25 cellular contexts compared by ENCODE assay signal in genomic region chr1:15820478-15820877, GRCh38. TPM values are rescaled to one million over a fixed set of nuclear protein-coding genes. Genes with fewer than 3 reads are reported as not detected.
DNase-seq lines count a peak whose midpoint lies in the region; ATAC-seq, FAIRE-seq and TF ChIP-seq lines count a peak whose summit lies in the region.
"Had no signal": no experiment of that assay in that cellular context is flagged by ENCODE, and none has a peak within 500 bp of the region (broad histone marks: within the 10 kb centered on the region; RNA-seq: fewer than 3 reads in every experiment).

No MANE protein-coding gene starts in this region.

- DNase-seq in AG10803 (ENCODE audit: low read depth), result peak; percentile 74
- DNase-seq in M059J (ENCODE audit: low read depth), result peak; percentile 71
- peak; percentile 65 for DNase-seq in amniotic epithelial cell (ENCODE audit: low read depth)
- DNase-seq in fibroblast of pulmonary artery (ENCODE audit: low read depth), result peak; percentile 35
- no peak for DNase-seq in pancreas
- DNase-seq in hepatocyte (ENCODE audit: low spot score), result no peak
- DNase-seq: activated CD4-positive, alpha-beta T cell treated with anti-CD3 and anti-CD28 coated beads, Interleukin-2, amount 50 U/mL, for 1 hour; DND-41; GOT3; heart right ventricle; immature natural killer cell; KBM-7; left ventricle myocardium superior; MV-4-11; NCI-H187; NCI-H774; nephron progenitor cell; OCI-M1; SJCRH30; substantia nigra had no signal

- H3K27ac ChIP-seq in pancreas (no peak overlapping the region), hepatocyte (no peak overlapping the region)
- H3K27ac ChIP-seq: breast epithelium, coronary artery, heart right ventricle, SJCRH30 had no signal

- ATAC-seq in GM18517 (IDR thresholded peaks at IDR 0.05; ENCODE audit: unreplicated experiment) (no peak), pancreas (no peak), GM21737 (IDR thresholded peaks at IDR 0.05; ENCODE audit: unreplicated experiment) (no peak)
- ATAC-seq: heart right ventricle, left ventricle myocardium superior had no signal

- no peaks in the 10 kb centered on the region for H3K9me2 ChIP-seq in hepatocyte (replicated peaks; ENCODE audit: insufficient read depth)

- H3K9me3 ChIP-seq in pancreas, result no peaks in the 10 kb centered on the region
- no peaks in the 10 kb centered on the region for H3K9me3 ChIP-seq in hepatocyte (ENCODE audit: low read depth)
- H3K9me3 ChIP-seq: breast epithelium, heart right ventricle, SJCRH30 had no signal

- H3K4me1 ChIP-seq in pancreas, result no peaks in the 10 kb centered on the region
- no peaks in the 10 kb centered on the region for H3K4me1 ChIP-seq in hepatocyte (ENCODE audit: insufficient read depth)
- H3K4me1 ChIP-seq: SJCRH30 had no signal

- H3K4me2 ChIP-seq in hepatocyte, result no peak overlapping the region

- H2AFZ ChIP-seq in hepatocyte, result no peak overlapping the region

- no peak for FAIRE-seq in pancreas (lab: Jason Lieb, UNC)
- FAIRE-seq: A204.1 had no signal

- H3K36me3 ChIP-seq in pancreas (no peaks in the 10 kb centered on the region), hepatocyte (replicated peaks; ENCODE audit: insufficient read depth, low read depth) (no peaks in the 10 kb centered on the region)
- H3K36me3 ChIP-seq: breast epithelium, heart right ventricle, SJCRH30 had no signal

- no peaks in the 10 kb centered on the region for H3K27me3 ChIP-seq in pancreas
- no peaks in the 10 kb centered on the region for H3K27me3 ChIP-seq in hepatocyte
- H3K27me3 ChIP-seq: breast epithelium, heart right ventricle, SJCRH30 had no signal

- no peak for TF ChIP-seq CTCF in AG10803 (conservative IDR thresholded peaks at IDR 0.05; ENCODE audit: low read length)
- no peak for TF ChIP-seq CTCF in fibroblast of pulmonary artery (IDR thresholded peaks at IDR 0.05; ENCODE audit: low read length, missing control alignments)
- no peak for TF ChIP-seq CTCF in pancreas (IDR thresholded peaks at IDR 0.05)
- TF ChIP-seq CTCF in hepatocyte (IDR thresholded peaks at IDR 0.05; ENCODE audit: poor library complexity), result no peak

- intact Hi-C loops in pancreas (cut with DNase I), result no loop called here

- no peaks in the 10 kb centered on the region for H3K79me2 ChIP-seq in hepatocyte

- no peaks in the 10 kb centered on the region for H4K20me1 ChIP-seq in hepatocyte (ENCODE audit: insufficient read depth, poor library complexity, severe bottlenecking)

- no peak overlapping the region for H3K4me3 ChIP-seq in AG10803 (ENCODE audit: low read length)
- no peak overlapping the region for H3K4me3 ChIP-seq in fibroblast of pulmonary artery (replicated peaks; ENCODE audit: low read depth, low read length)
- no peak overlapping the region for H3K4me3 ChIP-seq in pancreas
- no peak overlapping the region for H3K4me3 ChIP-seq in hepatocyte
- H3K4me3 ChIP-seq: breast epithelium, coronary artery, heart right ventricle, SJCRH30 had no signal

- 91 to 93% methylated on average over 3 of the region's 3 CpGs for WGBS in pancreas, 2 donors
- 88% methylated on average over 3 of the region's 3 CpGs for WGBS in hepatocyte (ENCODE audit: low lambda C conversion rate, missing lambda C conversion rate)

RNA-seq across cellular contexts. Expression of gene UQCRHL, which starts 13.0 kb away (rescaled TPM):
- 1.4 TPM in 2 replicates for total RNA-seq in M059J (2014; rRNA removed; shearing (Covaris generic))
- total RNA-seq in pancreas, result under 1 TPM; 0.35 to 0.87 (median 0.61) TPM
- 1 to 10 TPM; 1.3 to 1.5 TPM for polyA plus RNA-seq in pancreas
- 2.0 and 2.6 TPM in 2 replicates for total RNA-seq in hepatocyte
- polyA plus RNA-seq in hepatocyte, result 1.0 and 1.8 TPM in 2 replicates

RNA-seq across cellular contexts. Expression of gene SPEN, which starts 27.0 kb away (rescaled TPM):
- 15.9 and 28.9 TPM in 2 replicates for total RNA-seq in M059J (2014; rRNA removed; shearing (Covaris generic))
- 10 to 100 TPM; 23.9 to 38.2 (median 27.5) TPM for total RNA-seq in pancreas
- polyA plus RNA-seq in pancreas, result 10 to 100 TPM; 16.2 to 18.6 TPM
- total RNA-seq in hepatocyte, result 23.7 and 25.9 TPM in 2 replicates
- 22.7 and 24.3 TPM in 2 replicates for polyA plus RNA-seq in hepatocyte

Comparison
In these comparisons a context has a peak if more than half of its experiments do, and no peak if none do; other contexts are left out.
1. DNase-seq: peak in AG10803 (single experiment), M059J (single experiment), amniotic epithelial cell (single experiment) and fibroblast of pulmonary artery (single experiment); none in pancreas (0 of 6) and hepatocyte (single experiment).